ENCODE assay signal across 14 cellular contexts in genomic region chr7:151775547-151776443, GRCh38.
A peak's percentile ranks its signal among the peaks of the same experiment; 100 is the strongest.
DNase-seq lines count a peak whose midpoint lies in the region; ATAC-seq lines count a peak whose summit lies in the region.
"Had no signal": no experiment of that assay in that cellular context is flagged by ENCODE, and none has a peak within 500 bp of the region (broad histone marks: within the 10 kb centered on the region; RNA-seq: fewer than 3 reads in every experiment).

No MANE protein-coding gene starts in this region.

- H3K27me3 Mint-ChIP-seq in effector memory CD8-positive, alpha-beta T cell, result no peaks in the 10 kb centered on the region

- DNase-seq in H7, result peak; percentile 19
- no peak for DNase-seq in effector memory CD8-positive, alpha-beta T cell
- peak; percentile 66 for DNase-seq in posterior vena cava (ENCODE audit: low spot score)
- DNase-seq in NCI-H1930 (lab: John Stamatoyannopoulos, UW), result no peak
- no peak for DNase-seq in ACHN
- DNase-seq in MG63, result no peak
- DNase-seq: COR-L47, NCI-H1105 treated with DMSO at 0.1 percent for 48 hours, NCI-H1694, Peyer's patch had no signal

- no peaks in the 10 kb centered on the region for H4K20me1 ChIP-seq in BLaER1

- no peak for ATAC-seq in effector memory CD8-positive, alpha-beta T cell (replicated peaks)
- ATAC-seq in HG03457 (IDR thresholded peaks at IDR 0.05; ENCODE audit: unreplicated experiment), result no peak
- ATAC-seq: K562 had no signal

- H3K9me3 Mint-ChIP-seq in effector memory CD8-positive, alpha-beta T cell, result no peaks in the 10 kb centered on the region

- H3K4me3 ChIP-seq in BLaER1 (no peak overlapping the region; the same call in 1 of the 2 replicates), H7 (ENCODE audit: insufficient read depth, low read depth, low read length) (no peak overlapping the region), MG63 (no peak overlapping the region)
- H3K4me3 ChIP-seq: GM23338, K562, Peyer's patch had no signal

- peak overlapping the region; percentile 19 to 30 for H3K27ac Mint-ChIP-seq in effector memory CD8-positive, alpha-beta T cell
- H3K27ac Mint-ChIP-seq: GM23338 had no signal

- intact Hi-C loops in posterior vena cava (cut with DNase I), result no loop called here

- in situ Hi-C loops in ACHN (cut with HindIII; ENCODE audit: low pct_ligation_motif_present, low pct_unique_long_range_greater_than_20kb, low sequenced_read_pairs), result no loop called here

- H3K36me3 Mint-ChIP-seq in effector memory CD8-positive, alpha-beta T cell (ENCODE audit: insufficient read depth), result no peaks in the 10 kb centered on the region

- H3K36me3 ChIP-seq in BLaER1 (peaks cover 9% of the 10 kb centered on the region), H7 (replicated peaks; ENCODE audit: control insufficient read depth, insufficient read depth, low read length) (no peaks in the 10 kb centered on the region), MG63 (no peaks in the 10 kb centered on the region)

- no peak overlapping the region for H3K4me3 Mint-ChIP-seq in effector memory CD8-positive, alpha-beta T cell
- H3K4me3 Mint-ChIP-seq: GM23338 had no signal

- H3K27me3 ChIP-seq in BLaER1 (no peaks in the 10 kb centered on the region), H7 (ENCODE audit: control insufficient read depth, insufficient read depth, low read length) (no peaks in the 10 kb centered on the region; the same call in 1 of the 2 replicates), MG63 (no peaks in the 10 kb centered on the region)
- H3K27me3 ChIP-seq: Peyer's patch had no signal

- H3K27ac ChIP-seq in BLaER1, result peak overlapping the region; percentile 67
- H3K27ac ChIP-seq: Peyer's patch had no signal

- H3K4me1 ChIP-seq in BLaER1, result peaks cover 49% of the 10 kb centered on the region
- H3K4me1 ChIP-seq: Peyer's patch had no signal

- peak overlapping the region; percentile 81 for H3K4me2 ChIP-seq in BLaER1
- H3K4me2 ChIP-seq: GM23338 had no signal

- peaks cover 4 to 12% of the 10 kb centered on the region in 2 donors for H3K4me1 Mint-ChIP-seq in effector memory CD8-positive, alpha-beta T cell (ENCODE audit: low read depth in 2 of 2)
- H3K4me1 Mint-ChIP-seq: GM23338 had no signal

- H3K9me3 ChIP-seq in BLaER1 (peaks cover 12% of the 10 kb centered on the region), MG63 (no peaks in the 10 kb centered on the region)
- H3K9me3 ChIP-seq: Peyer's patch had no signal

- peak overlapping the region; percentile 51 for H3K9ac ChIP-seq in BLaER1

Comparison
In these comparisons a context has a peak if more than half of its experiments do, and no peak if none do; other contexts are left out.
1. DNase-seq: peak in H7 (single experiment) and posterior vena cava (single experiment); none in effector memory CD8-positive, alpha-beta T cell (0 of 3), NCI-H1930 (0 of 2), ACHN (single experiment) and MG63 (single experiment).